1 cellular context compared by ENCODE assay signal in the genomic region with DNA sequence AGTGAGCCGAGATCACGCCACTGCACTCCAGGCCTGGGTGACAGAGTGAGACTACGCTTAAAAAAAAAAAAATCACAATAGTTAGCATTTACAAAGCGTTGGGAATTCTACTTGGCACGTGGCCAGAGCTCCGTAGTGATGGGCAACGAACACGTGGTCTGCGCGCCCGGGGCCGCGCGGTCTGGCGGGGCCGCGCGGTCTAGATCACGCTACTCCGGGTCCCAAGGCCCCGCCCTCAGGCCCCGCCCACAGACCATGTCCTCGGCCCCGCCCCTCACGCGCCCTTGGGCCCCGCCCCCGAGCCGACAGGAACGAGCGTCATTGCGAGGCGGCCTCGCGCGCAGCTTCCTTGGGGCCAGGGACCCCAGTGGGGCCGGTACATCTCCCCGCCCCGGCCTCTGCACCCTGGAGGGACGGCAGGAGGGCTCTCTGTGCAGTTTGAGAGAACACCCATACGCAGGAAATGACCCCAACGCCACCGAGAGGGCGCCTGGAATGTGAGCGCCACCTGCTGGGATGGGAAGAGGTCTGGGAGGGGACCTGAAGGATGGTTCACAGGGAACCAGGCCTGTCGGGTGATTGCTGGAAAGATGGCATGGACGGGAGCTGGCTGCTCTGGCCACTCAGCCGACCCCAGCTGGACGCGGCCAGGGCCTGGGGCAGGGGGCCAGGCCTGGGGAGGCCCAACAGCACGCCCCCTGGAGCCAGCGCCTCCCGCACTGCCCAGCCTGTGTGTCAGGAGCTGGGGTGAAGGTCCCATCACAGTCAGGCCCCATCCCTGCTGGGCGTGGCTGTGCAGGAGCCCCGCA.
TF ChIP-seq lines count a peak whose summit lies in the region.

No MANE protein-coding gene starts in this region.

TF ChIP-seq in HEK293, 187 proteins besides CTCF, POLR2A, EP300 and RAD21 (continued from another document and continues in another):
- TF ChIP-seq ZBTB10 (tag by site-specific recombination; IDR thresholded peaks at IDR 0.05) (peak; percentile 80; the same call in 1 of the 2 replicates), ZBTB26 (tag by site-specific recombination; optimal IDR thresholded peaks at IDR 0.05) (peak; percentile 79), ZNF19 (tag by site-specific recombination; IDR thresholded peaks at IDR 0.05; ENCODE audit: low read depth) (no peak), KLF16 (tag by site-specific recombination; IDR thresholded peaks at IDR 0.05) (peak; percentile 66; the same call in 1 of the 2 replicates), ZNF391 (tag by site-specific recombination; IDR thresholded peaks at IDR 0.05; ENCODE audit: borderline replicate concordance, low read depth) (no peak), ZBTB8A (tag by site-specific recombination; IDR thresholded peaks at IDR 0.05) (peak; percentile 25; the same call in 1 of the 2 replicates), ZNF248 (tag by site-specific recombination; IDR thresholded peaks at IDR 0.05) (no peak), ZNF768 (tag by site-specific recombination; IDR thresholded peaks at IDR 0.05) (no peak), ZXDB (tag by site-specific recombination; IDR thresholded peaks at IDR 0.05) (peak; percentile 75), ZBTB7A (tag by site-specific recombination; IDR thresholded peaks at IDR 0.05; ENCODE audit: low read depth) (peak; percentile 57; the same call in 1 of the 2 replicates), HOXD13 (CRISPR knock-in tag; IDR thresholded peaks at IDR 0.05; ENCODE audit: borderline replicate concordance) (no peak), KLF7 (tag by site-specific recombination; IDR thresholded peaks at IDR 0.05; ENCODE audit: borderline replicate concordance) (0 out of 2 replicates have a peak, but pooled peaks have one; percentile 56), ZNF561 (tag by site-specific recombination; IDR thresholded peaks at IDR 0.05; ENCODE audit: borderline replicate concordance) (peak; percentile 74; the same call in 1 of the 2 replicates), ZNF184 (tag by site-specific recombination; IDR thresholded peaks at IDR 0.05) (no peak), ZNF510 (tag by site-specific recombination; IDR thresholded peaks at IDR 0.05; ENCODE audit: insufficient replicate concordance) (no peak), ZNF658 (tag by site-specific recombination; IDR thresholded peaks at IDR 0.05) (no peak), ZNF202 (tag by site-specific recombination; IDR thresholded peaks at IDR 0.05; ENCODE audit: borderline replicate concordance) (no peak), ZNF560 (tag by site-specific recombination; IDR thresholded peaks at IDR 0.05; ENCODE audit: borderline replicate concordance) (no peak), OVOL3 (tag by site-specific recombination; IDR thresholded peaks at IDR 0.05) (no peak), ZSCAN5A (tag by site-specific recombination; IDR thresholded peaks at IDR 0.05) (no peak), ZFP69B (tag by site-specific recombination; IDR thresholded peaks at IDR 0.05) (0 out of 2 replicates have a peak, but pooled peaks have one; percentile 38), ZBTB20 (tag by site-specific recombination; IDR thresholded peaks at IDR 0.05) (peak; percentile 97), ZNF707 (tag by site-specific recombination; IDR thresholded peaks at IDR 0.05) (no peak), ZNF624 (tag by site-specific recombination; IDR thresholded peaks at IDR 0.05) (no peak), ZBTB17 (tag by site-specific recombination; IDR thresholded peaks at IDR 0.05) (peak; percentile 65), ZNF280C (tag by site-specific recombination; IDR thresholded peaks at IDR 0.05) (no peak), EGR2 (tag by site-specific recombination; IDR thresholded peaks at IDR 0.05; ENCODE audit: low read depth) (no peak), ZNF571 (tag by site-specific recombination; IDR thresholded peaks at IDR 0.05) (no peak), RBAK (tag by site-specific recombination; IDR thresholded peaks at IDR 0.05) (no peak), ZNF148 (tag by site-specific recombination; IDR thresholded peaks at IDR 0.05; ENCODE audit: borderline replicate concordance) (no peak), ZNF629 (tag by site-specific recombination; IDR thresholded peaks at IDR 0.05) (peak; percentile 64; the same call in 1 of the 2 replicates), ZNF501 (tag by site-specific recombination; IDR thresholded peaks at IDR 0.05) (no peak), ZNF112 (tag by site-specific recombination; IDR thresholded peaks at IDR 0.05) (no peak)
- TF ChIP-seq, protein P1, sequence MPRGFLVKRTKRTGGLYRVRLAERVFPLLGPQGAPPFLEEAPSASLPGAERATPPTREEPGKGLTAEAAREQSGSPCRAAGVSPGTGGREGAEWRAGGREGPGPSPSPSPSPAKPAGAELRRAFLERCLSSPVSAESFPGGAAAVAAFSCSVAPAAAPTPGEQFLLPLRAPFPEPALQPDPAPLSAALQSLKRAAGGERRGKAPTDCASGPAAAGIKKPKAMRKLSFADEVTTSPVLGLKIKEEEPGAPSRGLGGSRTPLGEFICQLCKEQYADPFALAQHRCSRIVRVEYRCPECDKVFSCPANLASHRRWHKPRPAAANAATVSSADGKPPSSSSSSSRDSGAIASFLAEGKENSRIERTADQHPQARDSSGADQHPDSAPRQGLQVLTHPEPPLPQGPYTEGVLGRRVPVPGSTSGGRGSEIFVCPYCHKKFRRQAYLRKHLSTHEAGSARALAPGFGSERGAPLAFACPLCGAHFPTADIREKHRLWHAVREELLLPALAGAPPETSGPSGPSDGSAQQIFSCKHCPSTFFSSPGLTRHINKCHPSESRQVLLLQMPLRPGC (tag by site-specific recombination; IDR thresholded peaks at IDR 0.05) = no peak
- TF ChIP-seq, protein P2, sequence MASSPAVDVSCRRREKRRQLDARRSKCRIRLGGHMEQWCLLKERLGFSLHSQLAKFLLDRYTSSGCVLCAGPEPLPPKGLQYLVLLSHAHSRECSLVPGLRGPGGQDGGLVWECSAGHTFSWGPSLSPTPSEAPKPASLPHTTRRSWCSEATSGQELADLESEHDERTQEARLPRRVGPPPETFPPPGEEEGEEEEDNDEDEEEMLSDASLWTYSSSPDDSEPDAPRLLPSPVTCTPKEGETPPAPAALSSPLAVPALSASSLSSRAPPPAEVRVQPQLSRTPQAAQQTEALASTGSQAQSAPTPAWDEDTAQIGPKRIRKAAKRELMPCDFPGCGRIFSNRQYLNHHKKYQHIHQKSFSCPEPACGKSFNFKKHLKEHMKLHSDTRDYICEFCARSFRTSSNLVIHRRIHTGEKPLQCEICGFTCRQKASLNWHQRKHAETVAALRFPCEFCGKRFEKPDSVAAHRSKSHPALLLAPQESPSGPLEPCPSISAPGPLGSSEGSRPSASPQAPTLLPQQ (tag by site-specific recombination; IDR thresholded peaks at IDR 0.05) = 0 out of 2 replicates have a peak, but pooled peaks have one; percentile 50
- TF ChIP-seq, protein P3, sequence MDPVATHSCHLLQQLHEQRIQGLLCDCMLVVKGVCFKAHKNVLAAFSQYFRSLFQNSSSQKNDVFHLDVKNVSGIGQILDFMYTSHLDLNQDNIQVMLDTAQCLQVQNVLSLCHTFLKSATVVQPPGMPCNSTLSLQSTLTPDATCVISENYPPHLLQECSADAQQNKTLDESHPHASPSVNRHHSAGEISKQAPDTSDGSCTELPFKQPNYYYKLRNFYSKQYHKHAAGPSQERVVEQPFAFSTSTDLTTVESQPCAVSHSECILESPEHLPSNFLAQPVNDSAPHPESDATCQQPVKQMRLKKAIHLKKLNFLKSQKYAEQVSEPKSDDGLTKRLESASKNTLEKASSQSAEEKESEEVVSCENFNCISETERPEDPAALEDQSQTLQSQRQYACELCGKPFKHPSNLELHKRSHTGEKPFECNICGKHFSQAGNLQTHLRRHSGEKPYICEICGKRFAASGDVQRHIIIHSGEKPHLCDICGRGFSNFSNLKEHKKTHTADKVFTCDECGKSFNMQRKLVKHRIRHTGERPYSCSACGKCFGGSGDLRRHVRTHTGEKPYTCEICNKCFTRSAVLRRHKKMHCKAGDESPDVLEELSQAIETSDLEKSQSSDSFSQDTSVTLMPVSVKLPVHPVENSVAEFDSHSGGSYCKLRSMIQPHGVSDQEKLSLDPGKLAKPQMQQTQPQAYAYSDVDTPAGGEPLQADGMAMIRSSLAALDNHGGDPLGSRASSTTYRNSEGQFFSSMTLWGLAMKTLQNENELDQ (tag by site-specific recombination; IDR thresholded peaks at IDR 0.05; ENCODE audit: low read depth) = no peak
